Comparison of ENCODE assay signal across 18 cellular contexts in genomic region chr5:130937046-130937445, GRCh38.
DNase-seq lines count a peak whose midpoint lies in the region; ATAC-seq and TF ChIP-seq lines count a peak whose summit lies in the region.
"Had no signal": no experiment of that assay in that cellular context is flagged by ENCODE, and none has a peak within 500 bp of the region (broad histone marks: within the 10 kb centered on the region; RNA-seq: fewer than 3 reads in every experiment).

No MANE protein-coding gene starts in this region.

- H3K4me3 Mint-ChIP-seq in WTC11: no peak overlapping the region
- H3K4me3 Mint-ChIP-seq: B cell; CD4-positive, alpha-beta T cell had no signal

- no peak overlapping the region for H2AK5ac ChIP-seq in mesendoderm (ENCODE audit: low read length)

- no peak overlapping the region for H4K5ac ChIP-seq in mesendoderm (ENCODE audit: low read length)

- CTCF ChIA-PET in WTC11 (lab: Charles Lee): no interaction called here

- POLR2A ChIA-PET in WTC11 (lab: Charles Lee): no interaction called here

- peaks cover 11% of the 10 kb centered on the region for H3K4me1 Mint-ChIP-seq in WTC11
- H3K4me1 Mint-ChIP-seq: B cell had no signal

- H3K4me1 ChIP-seq in mesendoderm (ENCODE audit: control insufficient read depth, low read depth, low read length): no peaks in the 10 kb centered on the region
- H3K4me1 ChIP-seq: BLaER1 had no signal

- no peak overlapping the region for H3K27ac Mint-ChIP-seq in WTC11
- H3K27ac Mint-ChIP-seq: B cell; CD4-positive, alpha-beta T cell had no signal

- no peak overlapping the region for H2BK15ac ChIP-seq in mesendoderm (replicated peaks; ENCODE audit: low read depth)

- no peak overlapping the region for H4K8ac ChIP-seq in mesendoderm (ENCODE audit: low read depth, low read length)

- H3K79me2 ChIP-seq in mesendoderm (ENCODE audit: control insufficient read depth, insufficient read depth, low read length): no peaks in the 10 kb centered on the region

- no peaks in the 10 kb centered on the region for H3K27me3 ChIP-seq in mesendoderm (ENCODE audit: insufficient read depth, low read length, poor library complexity)
- H3K27me3 ChIP-seq: BLaER1 had no signal

- H3K4ac ChIP-seq in mesendoderm (ENCODE audit: low read depth, low read length): no peak overlapping the region

- TF ChIP-seq CTCF in WTC11 (IDR thresholded peaks at IDR 0.05): no peak

- H3K36me3 Mint-ChIP-seq in WTC11: no peaks in the 10 kb centered on the region

- H3K18ac ChIP-seq in mesendoderm (ENCODE audit: low read length): no peak overlapping the region

- no peak overlapping the region for H2BK120ac ChIP-seq in mesendoderm (ENCODE audit: low read depth, low read length)

- no peak overlapping the region for H3K4me2 ChIP-seq in mesendoderm (ENCODE audit: low read length)
- H3K4me2 ChIP-seq: BLaER1 had no signal

- H3K27ac ChIP-seq in mesendoderm (ENCODE audit: low read depth, low read length): no peak overlapping the region
- H3K27ac ChIP-seq: 22Rv1, BLaER1, C4-2B had no signal

- no peak overlapping the region for H3K9ac ChIP-seq in mesendoderm (ENCODE audit: low read length)
- H3K9ac ChIP-seq: BLaER1 had no signal

- DNase-seq in G401 (ENCODE audit: low spot score): peak; percentile 4
- no peak for DNase-seq in WTC11 (ENCODE audit: low spot score)
- DNase-seq in mesendoderm: peak; percentile 27
- no peak for DNase-seq in CD1c-positive myeloid dendritic cell (ENCODE audit: extremely low spot score)
- DNase-seq: Calu3; CD4-positive, alpha-beta T cell; COR-L47; DMS53; DMS79 treated with DMSO at 0.1 percent for 48 hours; GOT3; H7; HCEC 1CT had no signal

- ATAC-seq in WTC11 (peak; percentile 66), HG02798 (IDR thresholded peaks at IDR 0.05; ENCODE audit: poor library complexity, unreplicated experiment) (no peak), GM21576 (IDR thresholded peaks at IDR 0.05; ENCODE audit: unreplicated experiment) (no peak)

- H3K4me3 ChIP-seq in mesendoderm (ENCODE audit: low read length): no peak overlapping the region
- H3K4me3 ChIP-seq: BLaER1 had no signal

- no peak overlapping the region for H2BK5ac ChIP-seq in mesendoderm (ENCODE audit: low read length)

- no peak overlapping the region for H3K23ac ChIP-seq in mesendoderm (ENCODE audit: low read length)

- peaks cover 15% of the 10 kb centered on the region for H3K9me3 Mint-ChIP-seq in WTC11

- in situ Hi-C loops in G401 (cut with HindIII; ENCODE audit: low sequenced_read_pairs): no loop called here

- H3K56ac ChIP-seq in mesendoderm (ENCODE audit: low read length): no peak overlapping the region

- no peaks in the 10 kb centered on the region; the same call in 1 of the 2 replicates for H3K27me3 Mint-ChIP-seq in WTC11 (ENCODE audit: low read depth)
- H3K27me3 Mint-ChIP-seq: B cell; CD4-positive, alpha-beta T cell had no signal

- H3K79me1 ChIP-seq in mesendoderm (ENCODE audit: low read length): no peaks in the 10 kb centered on the region

- no CpG with 5 or more reads among the region's 2 CpGs for WGBS in mesendoderm (ENCODE audit: extremely low coverage, insufficient coverage, low lambda C conversion rate)

- H3K36me3 ChIP-seq in mesendoderm (ENCODE audit: control insufficient read depth, insufficient read depth, low read length): no peaks in the 10 kb centered on the region
- H3K36me3 ChIP-seq: BLaER1 had no signal

TF ChIP-seq in WTC11, 78 proteins besides CTCF, POLR2A, EP300 and RAD21:
- TF ChIP-seq EMX1 (CRISPR knock-in tag; IDR thresholded peaks at IDR 0.05): no peak
- no peak for TF ChIP-seq FOXJ3 (CRISPR knock-in tag; IDR thresholded peaks at IDR 0.05; ENCODE audit: borderline replicate concordance)
- no peak for TF ChIP-seq ZNF512 (CRISPR knock-in tag; IDR thresholded peaks at IDR 0.05; ENCODE audit: borderline replicate concordance)
- no peak for TF ChIP-seq AR (CRISPR knock-in tag; IDR thresholded peaks at IDR 0.05)
- TF ChIP-seq CREB1 (CRISPR knock-in tag; IDR thresholded peaks at IDR 0.05): no peak
- no peak for TF ChIP-seq ARID4B (CRISPR knock-in tag; IDR thresholded peaks at IDR 0.05; ENCODE audit: borderline replicate concordance)
- no peak for TF ChIP-seq GABPB1 (CRISPR knock-in tag; IDR thresholded peaks at IDR 0.05)
- TF ChIP-seq ATF3 (CRISPR knock-in tag; conservative IDR thresholded peaks at IDR 0.05): no peak
- no peak for TF ChIP-seq TEAD1 (CRISPR knock-in tag; IDR thresholded peaks at IDR 0.05)
- no peak for TF ChIP-seq ZNF423 (CRISPR knock-in tag; IDR thresholded peaks at IDR 0.05)
- no peak for TF ChIP-seq MAX (CRISPR knock-in tag; IDR thresholded peaks at IDR 0.05)

Comparison
In these comparisons a context has a peak if more than half of its experiments do, and no peak if none do; other contexts are left out.
1. DNase-seq: peak in G401 (single experiment) and mesendoderm (single experiment); none in WTC11 (single experiment) and CD1c-positive myeloid dendritic cell (single experiment).